Comparison of ENCODE assay signal across 25 cellular contexts in genomic region chr6:50113114-50113857, GRCh38.
"Had no signal": no experiment of that assay in that cellular context is flagged by ENCODE, and none has a peak within 500 bp of the region (broad histone marks: within the 10 kb centered on the region; RNA-seq: fewer than 3 reads in every experiment).

No MANE protein-coding gene starts in this region.

- H3K27me3 ChIP-seq: cardiac muscle cell, hepatocyte, left lung, testis, uterus had no signal

- H3K4me1 ChIP-seq: foreskin keratinocyte, left lung, parathyroid adenoma, testis, uterus had no signal

- H3K79me2 ChIP-seq: hepatocyte, parathyroid adenoma had no signal

- H2AFZ ChIP-seq: hepatocyte, parathyroid adenoma had no signal

- H3K36me3 ChIP-seq: cardiac muscle cell, left lung, uterus had no signal

- H3K4me3 ChIP-seq: cardiac muscle cell, hepatocyte, left lung, lung, testis, uterus had no signal

- H3K27ac ChIP-seq: cardiac muscle cell, foreskin keratinocyte, hepatocyte, left lung, parathyroid adenoma, testis, uterus had no signal

- H3K9me3 ChIP-seq: left lung, testis, uterus had no signal

- ATAC-seq: activated CD4-positive, alpha-beta T cell treated with anti-CD3 and anti-CD28 coated beads for 36 hours; activated T-cell treated with anti-CD3 and anti-CD28 coated beads, Interleukin-2, amount 50 U/mL, for 4 hours; foreskin keratinocyte; left lung; naive thymus-derived CD8-positive, alpha-beta T cell; sciatic nerve; stimulated activated naive B cell treated with anti-CD40 and anti-IgM and Interleukin-4, amounts not matched to agents 10 μg/mL and 1 μg/mL and 100 μg/mL, for 72 hours had no signal

- H3K9ac ChIP-seq: parathyroid adenoma had no signal

- H3K4me2 ChIP-seq: hepatocyte had no signal

- DNase-seq: activated CD4-positive, alpha-beta T cell treated with anti-CD3 and anti-CD28 coated beads for 36 hours; activated CD4-positive, alpha-beta T cell treated with anti-CD3 and anti-CD28 coated beads, Interleukin-2, amount 50 U/mL, for 48 hours; activated CD8-positive, alpha-beta memory T cell treated with anti-CD3 and anti-CD28 coated beads, Interleukin-2, amount 50 U/mL, for 48 hours; activated naive CD4-positive, alpha-beta T cell treated with anti-CD3 and anti-CD28 coated beads, Interleukin-2, amount 10 ng/mL, durations not matched to agents 7 days and 5 days; activated T-cell treated with anti-CD3 and anti-CD28 coated beads, Interleukin-2, amount 50 U/mL, for 4 hours; amygdala; effector memory CD4-positive, alpha-beta T cell; foreskin keratinocyte; immature natural killer cell; kidney glomerular epithelial cell; naive thymus-derived CD8-positive, alpha-beta T cell; stimulated activated CD4-positive, alpha-beta T cell treated with anti-CD3 and anti-CD28 coated beads, Interleukin-2, amount 100 ng/mL, for 48 hours; stimulated activated CD8-positive, alpha-beta memory T cell treated with anti-CD3 and anti-CD28 coated beads, Interleukin-4, amount 100 ng/mL, for 48 hours; stimulated activated naive B cell treated with anti-CD40 and anti-IgM and Interleukin-4, amounts not matched to agents 10 μg/mL and 1 μg/mL and 100 μg/mL, for 72 hours; T-helper 1 cell; T-helper 9 cell; testis; trophoblast cell; uterus had no signal
